ENCODE assay signal across 2 cellular contexts in genomic region chr12:70948236-70948975, GRCh38.
TF ChIP-seq lines count a peak whose summit lies in the region.

No MANE protein-coding gene starts in this region.

TF ChIP-seq in GM23338, 12 proteins besides CTCF, POLR2A, EP300 and RAD21 (continued from another document):
- TF ChIP-seq REST (IDR thresholded peaks at IDR 0.05; ENCODE audit: unreplicated experiment), result no peak
- TF ChIP-seq EZH2phosphoT487 (IDR thresholded peaks at IDR 0.05; ENCODE audit: unreplicated experiment), result no peak
- TF ChIP-seq STAT1 (IDR thresholded peaks at IDR 0.05; ENCODE audit: unreplicated experiment), result no peak
- no peak for TF ChIP-seq ZNF462 (CRISPR knock-in tag; IDR thresholded peaks at IDR 0.05)
- TF ChIP-seq POLR2AphosphoS5 (IDR thresholded peaks at IDR 0.05; ENCODE audit: low read depth), result no peak
- TF ChIP-seq EZH2 (IDR thresholded peaks at IDR 0.05; ENCODE audit: low read depth, unreplicated experiment), result no peak
- no peak for TF ChIP-seq ETS1 (IDR thresholded peaks at IDR 0.05)

TF ChIP-seq in endothelial cell of umbilical vein, 7 proteins besides CTCF, POLR2A, EP300 and RAD21 (continued from another document):
- TF ChIP-seq EZH2 (IDR thresholded peaks at IDR 0.05; ENCODE audit: borderline replicate concordance, low read depth, low read length, severe bottlenecking) (no peak), POLR2AphosphoS5 (IDR thresholded peaks at IDR 0.05; ENCODE audit: insufficient read depth, low read depth, low read length) (no peak), MYC (IDR thresholded peaks at IDR 0.05; ENCODE audit: low read depth, low read length) (no peak)
